27 cellular contexts compared by ENCODE assay signal in genomic region chr11:125078516-125079140, GRCh38. TPM values are rescaled to one million over a fixed set of nuclear protein-coding genes. Genes with fewer than 3 reads are reported as not detected.
DNase-seq lines count a peak whose midpoint lies in the region; ATAC-seq and TF ChIP-seq lines count a peak whose summit lies in the region.
"Had no signal": no experiment of that assay in that cellular context is flagged by ENCODE, and none has a peak within 500 bp of the region (broad histone marks: within the 10 kb centered on the region; RNA-seq: fewer than 3 reads in every experiment).

No MANE protein-coding gene starts in this region.

- H2BK120ac ChIP-seq in mesenchymal stem cell (ENCODE audit: low read depth, low read length): no peak overlapping the region

- intact Hi-C loops in CD14-positive monocyte (cut with micrococcal nuclease) (no loop called here), PC-9 (cut with micrococcal nuclease; ENCODE audit: unreplicated experiment) (loop anchor here (2.0 to 5.0 kb wide), 2 partner anchors 32 to 116 kb away; partner anchors contain the start of gene TMEM218)

- H3K27ac Mint-ChIP-seq in CD14-positive monocyte: peak overlapping the region in 5 of 7 donors; percentile 3 to 82 (median 77)

- H3K79me2 ChIP-seq in PC-9 (ENCODE audit: low read depth): no peaks in the 10 kb centered on the region

- H3F3A ChIP-seq in PC-9 (ENCODE audit: insufficient read depth, low read depth): peaks cover 21% of the 10 kb centered on the region; the same call in 1 of the 2 replicates

- no peaks in the 10 kb centered on the region for H3K9me2 ChIP-seq in PC-9 (ENCODE audit: insufficient read depth)

- DNase-seq in CD14-positive monocyte (ENCODE audit: low spot score): no peak
- peak; percentile 64 to 73 for DNase-seq in PC-9
- no peak for DNase-seq in mesenchymal stem cell
- no peak for DNase-seq in anterior cingulate cortex (lab: John Stamatoyannopoulos, UW)
- DNase-seq in stimulated activated naive CD8-positive, alpha-beta T cell treated with anti-CD3 and anti-CD28 coated beads, Interleukin-15, Interleukin-2, amounts not matched to agents 100 U/mL and 50 U/mL, for 24 hours: no peak
- DNase-seq: AML-193; Calu3; DMS79 treated with DMSO at 0.1 percent for 48 hours; GF-D8; GM23248; H7; IMR-90; KG1; NCI-H1048; NCI-H1417; NCI-H1694; NCI-H2029 treated with DMSO at 0.1 percent for 48 hours; NCI-H446 treated with DMSO at 0.1 percent for 48 hours; NCI-H526; NCI-H82; NK-92 treated with Interleukin-12 subunit alpha and Interleukin-12 subunit beta, amount 100 ng/mL, for 24 hours; SIG-M5 had no signal

- H4K20me1 ChIP-seq in BLaER1 (no peaks in the 10 kb centered on the region), PC-9 (ENCODE audit: insufficient read depth) (no peaks in the 10 kb centered on the region)

- no peak overlapping the region for H4K91ac ChIP-seq in mesenchymal stem cell (ENCODE audit: low read length)

- H3K27ac ChIP-seq in BLaER1 (no peak overlapping the region), PC-9 (peak overlapping the region; percentile 80), mesenchymal stem cell (ENCODE audit: low read length, poor library complexity, severe bottlenecking) (no peak overlapping the region)
- H3K27ac ChIP-seq: A549, GM23248, SK-N-MC had no signal

- peaks cover 0 to 2% (median 0%) of the 10 kb centered on the region in 7 donors for H3K9me3 Mint-ChIP-seq in CD14-positive monocyte

- no TSS peak for BruUV-seq in PC-9 (replicated peaks; lab: Mats Ljungman, UMichigan)

- H3K9ac ChIP-seq in BLaER1: no peak overlapping the region
- H3K9ac ChIP-seq in mesenchymal stem cell (ENCODE audit: low read length): no peak overlapping the region
- H3K9ac ChIP-seq: GM23248 had no signal

- peaks cover 53% of the 10 kb centered on the region for H3K4me1 Mint-ChIP-seq in CD14-positive monocyte

- no peak overlapping the region for H3K23ac ChIP-seq in mesenchymal stem cell (ENCODE audit: low read length in 2 of 2)

- no peak for TF ChIP-seq CTCF in CD14-positive monocyte (IDR thresholded peaks at IDR 0.05)
- no peak for TF ChIP-seq CTCF in PC-9 (conservative IDR thresholded peaks at IDR 0.05)

- peaks cover 0 to 8% (median 5%) of the 10 kb centered on the region in 3 donors for H3K27me3 Mint-ChIP-seq in CD14-positive monocyte (ENCODE audit: low read depth in 3 of 3)

- H2BK15ac ChIP-seq in mesenchymal stem cell (ENCODE audit: low read depth, poor library complexity, severe bottlenecking): peak overlapping the region; percentile 23

- H3K18ac ChIP-seq in mesenchymal stem cell (ENCODE audit: low read depth in 1 of 2, low read length in 2 of 2): no peak overlapping the region

- H3K4me1 ChIP-seq in BLaER1 (peaks cover 32% of the 10 kb centered on the region), PC-9 (replicated peaks; ENCODE audit: insufficient read depth) (peaks cover 73% of the 10 kb centered on the region), mesenchymal stem cell (ENCODE audit: control insufficient read depth, insufficient read depth, low read depth, low read length) (peaks cover 24% of the 10 kb centered on the region)
- H3K4me1 ChIP-seq: A549 had no signal

- no peak overlapping the region for H3K4ac ChIP-seq in mesenchymal stem cell (ENCODE audit: low read depth in 1 of 2, low read length in 2 of 2)

- no peak overlapping the region for H2AK5ac ChIP-seq in mesenchymal stem cell (ENCODE audit: low read length, severe bottlenecking)

- 95% methylated on average over 14 of the region's 14 CpGs for WGBS in mesenchymal stem cell

- H3K36me3 ChIP-seq in BLaER1: no peaks in the 10 kb centered on the region
- H3K36me3 ChIP-seq in PC-9 (ENCODE audit: low read depth): no peaks in the 10 kb centered on the region
- no peaks in the 10 kb centered on the region for H3K36me3 ChIP-seq in mesenchymal stem cell (ENCODE audit: control insufficient read depth in 1 of 2, insufficient read depth in 2 of 2, low read depth in 1 of 2, low read length in 2 of 2)

- H2AFZ ChIP-seq in PC-9 (no peak overlapping the region), mesenchymal stem cell (ENCODE audit: low read depth, low read length) (no peak overlapping the region)
- H2AFZ ChIP-seq: GM23248 had no signal

- H3K79me1 ChIP-seq in mesenchymal stem cell (replicated peaks; ENCODE audit: low read length, poor library complexity, severe bottlenecking): no peaks in the 10 kb centered on the region

- H3K14ac ChIP-seq in mesenchymal stem cell (ENCODE audit: low read length in 2 of 2): no peak overlapping the region

- POLR2A ChIA-PET in PC-9 (lab: Charles Lee; ENCODE audit: unreplicated experiment): interaction anchor here (0.6 to 1.2 kb wide), 3 partner anchors 9 to 33 kb away, joined by 3 to 4 read pairs (median 3); partner anchors contain the start of gene TMEM218

- H3K9me3 ChIP-seq in BLaER1 (no peaks in the 10 kb centered on the region), PC-9 (ENCODE audit: insufficient read depth, low read depth) (no peaks in the 10 kb centered on the region), mesenchymal stem cell (ENCODE audit: control insufficient read depth, low read length) (no peaks in the 10 kb centered on the region)
- H3K9me3 ChIP-seq: A549 had no signal

- H3K4me3 ChIP-seq in BLaER1 (no peak overlapping the region), PC-9 (no peak overlapping the region), mesenchymal stem cell (ENCODE audit: insufficient read depth in 1 of 2, low read depth in 1 of 2, low read length in 2 of 2) (peak overlapping the region in 1 of 2 experiments; percentile 24)
- H3K4me3 ChIP-seq: A549, GM23248, SK-N-MC had no signal

- no peak overlapping the region for H2BK12ac ChIP-seq in mesenchymal stem cell (ENCODE audit: low read length in 2 of 2)

- CTCF ChIA-PET in PC-9 (lab: Charles Lee): interaction anchor here (1.6 kb wide), 1 partner anchor 9 kb away, joined by 10 read pairs; no protein-coding TSS in a partner anchor

- H3K4me2 ChIP-seq in BLaER1 (peak overlapping the region; percentile 40), PC-9 (peak overlapping the region; percentile 28), mesenchymal stem cell (ENCODE audit: low read length, poor library complexity, severe bottlenecking) (no peak overlapping the region)
- H3K4me2 ChIP-seq: A549 had no signal

- H3K36me3 Mint-ChIP-seq in CD14-positive monocyte: peaks cover 84 to 93% of the 10 kb centered on the region in 2 donors

- H3K27me3 ChIP-seq in BLaER1: no peaks in the 10 kb centered on the region
- no peaks in the 10 kb centered on the region for H3K27me3 ChIP-seq in PC-9 (ENCODE audit: insufficient read depth, low read depth)
- H3K27me3 ChIP-seq in mesenchymal stem cell (ENCODE audit: control insufficient read depth in 1 of 2, insufficient read depth in 1 of 2, low read length in 2 of 2): no peaks in the 10 kb centered on the region

- H3K4me3 Mint-ChIP-seq in CD14-positive monocyte: no peak overlapping the region

- ATAC-seq in GM19452 (IDR thresholded peaks at IDR 0.05; ENCODE audit: unreplicated experiment): no peak
- no peak for ATAC-seq in stimulated activated naive CD8-positive, alpha-beta T cell treated with anti-CD3 and anti-CD28 coated beads, Interleukin-15, Interleukin-2, amounts not matched to agents 100 U/mL and 50 U/mL, for 24 hours
- ATAC-seq: A549, Panc1 had no signal

- H4K8ac ChIP-seq in mesenchymal stem cell (ENCODE audit: low read length): no peak overlapping the region

- no peak overlapping the region for H2BK5ac ChIP-seq in mesenchymal stem cell (ENCODE audit: low read depth, low read length, poor library complexity, severe bottlenecking)

RNA-seq across cellular contexts. Expression of gene SLC37A2, which starts 15.5 kb away (rescaled TPM):
- 10 to 100 TPM; 70.8 to 81.5 TPM for polyA plus RNA-seq in CD14-positive monocyte
- total RNA-seq in PC-9 (2021): 14.6 and 24.0 TPM in 2 replicates
- 1.3 TPM for polyA plus RNA-seq in mesenchymal stem cell (2013, experiment 1 of 2)
- 1.7 TPM for polyA plus RNA-seq in mesenchymal stem cell (2013, experiment 2 of 2)

RNA-seq across cellular contexts. Expression of gene TMEM218, which starts 32.8 kb away (rescaled TPM):
- polyA plus RNA-seq in CD14-positive monocyte: 10 to 100 TPM; 55.7 to 57.7 TPM
- total RNA-seq in PC-9 (2021): 16.4 and 20.5 TPM in 2 replicates
- 19.4 TPM for polyA plus RNA-seq in mesenchymal stem cell (2013, experiment 1 of 2)
- polyA plus RNA-seq in mesenchymal stem cell (2013, experiment 2 of 2): 18.8 TPM

Comparison
In these comparisons a context has a peak if more than half of its experiments do, and no peak if none do; other contexts are left out.
1. DNase-seq: peak in PC-9 (2 of 2); none in CD14-positive monocyte (single experiment), mesenchymal stem cell (single experiment), anterior cingulate cortex (0 of 58) and stimulated activated naive CD8-positive, alpha-beta T cell treated with anti-CD3 and anti-CD28 coated beads, Interleukin-15, Interleukin-2, amounts not matched to agents 100 U/mL and 50 U/mL, for 24 hours (single experiment).